Comparison of ENCODE assay signal across 29 cellular contexts in the genomic region with DNA sequence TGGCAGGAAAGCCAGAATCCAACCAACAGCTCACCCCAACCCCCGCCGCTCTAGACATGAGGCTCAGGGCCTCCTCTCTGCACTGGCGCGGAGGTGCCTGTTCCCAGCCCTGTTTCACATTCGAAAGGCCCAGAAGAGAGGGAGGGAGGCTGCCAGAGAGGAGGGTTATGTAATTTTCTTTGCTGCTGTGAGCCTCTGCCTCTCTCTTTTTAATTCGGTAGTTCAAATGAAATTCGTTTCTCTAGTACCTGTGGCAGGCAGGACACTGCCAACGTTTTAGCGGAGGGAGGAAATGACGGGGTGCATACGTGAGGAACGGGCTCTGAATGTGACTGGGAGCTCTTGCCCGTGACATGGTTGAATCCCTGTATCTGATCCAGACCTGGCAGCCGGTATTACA. TPM values are rescaled to one million over a fixed set of nuclear protein-coding genes. Genes with fewer than 3 reads are reported as not detected.
DNase-seq lines count a peak whose midpoint lies in the region; ATAC-seq, FAIRE-seq and TF ChIP-seq lines count a peak whose summit lies in the region.
"Had no signal": no experiment of that assay in that cellular context is flagged by ENCODE, and none has a peak within 500 bp of the region (broad histone marks: within the 10 kb centered on the region; RNA-seq: fewer than 3 reads in every experiment).

No MANE protein-coding gene starts in this region.

- H3K27me3 ChIP-seq in astrocyte (ENCODE audit: insufficient read depth, low read length) = peaks cover 4% of the 10 kb centered on the region
- peaks cover 0 to 43% (median 13%) of the 10 kb centered on the region in 45 donors for H3K27me3 ChIP-seq in dorsolateral prefrontal cortex
- no peaks in the 10 kb centered on the region for H3K27me3 ChIP-seq in thyroid gland

- H3K4me3 Mint-ChIP-seq in astrocyte (ENCODE audit: unreplicated experiment) = no peak overlapping the region
- no peak overlapping the region for H3K4me3 Mint-ChIP-seq in natural killer cell treated with Interleukin-12 subunit alpha and Interleukin-12 subunit beta and Interleukin-15 and Interleukin-18, amount 100 ng/mL, for 72 hours
- H3K4me3 Mint-ChIP-seq: activated CD4-positive, alpha-beta T cell treated with anti-CD3 and anti-CD28 coated beads, Interleukin-2, amount 10 ng/mL, durations not matched to agents 7 days and 5 days; CD8-positive, alpha-beta T cell; HFFc6; immature natural killer cell; memory B cell; T-helper 2 cell treated with Interferon-gamma antibody and Interleukin-4, amounts not matched to agents 5 μg/mL and 100 μg/mL, for 36 hours had no signal

- no peaks in the 10 kb centered on the region for H3K9me3 Mint-ChIP-seq in astrocyte (ENCODE audit: unreplicated experiment)
- no peaks in the 10 kb centered on the region for H3K9me3 Mint-ChIP-seq in natural killer cell treated with Interleukin-12 subunit alpha and Interleukin-12 subunit beta and Interleukin-15 and Interleukin-18, amount 100 ng/mL, for 72 hours
- H3K9me3 Mint-ChIP-seq: activated CD4-positive, alpha-beta T cell treated with anti-CD3 and anti-CD28 coated beads, Interleukin-2, amount 10 ng/mL, durations not matched to agents 7 days and 5 days; CD8-positive, alpha-beta T cell; HFFc6; immature natural killer cell; memory B cell; T-helper 2 cell treated with Interferon-gamma antibody and Interleukin-4, amounts not matched to agents 5 μg/mL and 100 μg/mL, for 36 hours had no signal

- no peak overlapping the region for H3K27ac Mint-ChIP-seq in astrocyte (ENCODE audit: unreplicated experiment)
- no peak overlapping the region for H3K27ac Mint-ChIP-seq in natural killer cell treated with Interleukin-12 subunit alpha and Interleukin-12 subunit beta and Interleukin-15 and Interleukin-18, amount 100 ng/mL, for 72 hours
- H3K27ac Mint-ChIP-seq: activated CD4-positive, alpha-beta T cell treated with anti-CD3 and anti-CD28 coated beads, Interleukin-2, amount 10 ng/mL, durations not matched to agents 7 days and 5 days; CD8-positive, alpha-beta T cell; HFFc6; immature natural killer cell; memory B cell; T-helper 2 cell treated with Interferon-gamma antibody and Interleukin-4, amounts not matched to agents 5 μg/mL and 100 μg/mL, for 36 hours had no signal

- peaks cover 98% of the 10 kb centered on the region for H3K79me2 ChIP-seq in astrocyte (ENCODE audit: insufficient read depth, low read length)

- no peak for TF ChIP-seq POLR2A in thyroid gland (IDR thresholded peaks at IDR 0.05)

- FAIRE-seq in astrocyte (lab: Jason Lieb, UNC) = no peak

- no peak for ATAC-seq in HG02610 (IDR thresholded peaks at IDR 0.05; ENCODE audit: unreplicated experiment)
- ATAC-seq in natural killer cell treated with Interleukin-12 subunit alpha and Interleukin-12 subunit beta and Interleukin-15 and Interleukin-18, amount 100 ng/mL, for 72 hours = no peak
- ATAC-seq: CD8-positive, alpha-beta T cell; right lobe of liver had no signal

- intact Hi-C loops in dorsolateral prefrontal cortex (cut with DNase I) (no loop called here), thyroid gland (cut with DNase I) (no loop called here)

- H3K36me3 Mint-ChIP-seq in astrocyte (ENCODE audit: low read depth, unreplicated experiment) = peaks cover 2% of the 10 kb centered on the region
- no peaks in the 10 kb centered on the region for H3K36me3 Mint-ChIP-seq in natural killer cell treated with Interleukin-12 subunit alpha and Interleukin-12 subunit beta and Interleukin-15 and Interleukin-18, amount 100 ng/mL, for 72 hours
- H3K36me3 Mint-ChIP-seq: CD8-positive, alpha-beta T cell; immature natural killer cell; memory B cell had no signal

- TF ChIP-seq CTCF in astrocyte (IDR thresholded peaks at IDR 0.05; ENCODE audit: insufficient read depth, low read depth, low read length) = no peak
- no peak for TF ChIP-seq CTCF in dorsolateral prefrontal cortex (IDR thresholded peaks at IDR 0.05 in 54 of 56, conservative IDR thresholded peaks at IDR 0.05 in 2 of 56; ENCODE audit: low read depth in 1 of 56, partially characterized antibody in 56 of 56)
- no peak for TF ChIP-seq CTCF in thyroid gland (IDR thresholded peaks at IDR 0.05)

- H4K20me1 ChIP-seq in astrocyte (ENCODE audit: insufficient read depth, low read length) = peaks cover 46% of the 10 kb centered on the region

- peak overlapping the region; percentile 48 for H3K9ac ChIP-seq in astrocyte (ENCODE audit: low read length)

- peaks cover 30% of the 10 kb centered on the region for H3K4me1 ChIP-seq in astrocyte (ENCODE audit: insufficient read depth, low read length)
- peaks cover 63 to 65% of the 10 kb centered on the region in 2 donors for H3K4me1 ChIP-seq in thyroid gland
- H3K4me1 ChIP-seq: adrenal gland, right lobe of liver had no signal

- H2AFZ ChIP-seq in astrocyte (ENCODE audit: low read depth, low read length) = peak overlapping the region; percentile 29
- H2AFZ ChIP-seq: hepatocyte had no signal

- H3K4me1 Mint-ChIP-seq in astrocyte (ENCODE audit: low read depth, unreplicated experiment) = no peaks in the 10 kb centered on the region
- no peaks in the 10 kb centered on the region for H3K4me1 Mint-ChIP-seq in natural killer cell treated with Interleukin-12 subunit alpha and Interleukin-12 subunit beta and Interleukin-15 and Interleukin-18, amount 100 ng/mL, for 72 hours (ENCODE audit: low read depth in 2 of 2)
- H3K4me1 Mint-ChIP-seq: activated CD4-positive, alpha-beta T cell treated with anti-CD3 and anti-CD28 coated beads, Interleukin-2, amount 10 ng/mL, durations not matched to agents 7 days and 5 days; memory B cell had no signal

- H3K9me3 ChIP-seq in astrocyte (ENCODE audit: insufficient read depth, low read depth, low read length) = no peaks in the 10 kb centered on the region
- H3K9me3 ChIP-seq in thyroid gland = no peaks in the 10 kb centered on the region
- H3K9me3 ChIP-seq: adrenal gland, right lobe of liver had no signal

- H3K4me2 ChIP-seq in astrocyte (ENCODE audit: low read length) = peak overlapping the region; percentile 71
- H3K4me2 ChIP-seq: hepatocyte had no signal

- H3K27ac ChIP-seq in astrocyte (ENCODE audit: low read depth, low read length) (no peak overlapping the region), dorsolateral prefrontal cortex (peak overlapping the region in 53 of 59 donors; percentile 5 to 87 (median 68)), thyroid gland (peak overlapping the region in 2 of 3 donors; percentile 9 to 66)
- H3K27ac ChIP-seq: adrenal gland, hepatocyte, right lobe of liver, WERI-Rb-1 had no signal

- H3K4me3 ChIP-seq in astrocyte (ENCODE audit: insufficient read depth, low read depth, low read length) (peak overlapping the region; percentile 29), dorsolateral prefrontal cortex (no peak overlapping the region), thyroid gland (replicated peaks in 1 of 3) (no peak overlapping the region)
- H3K4me3 ChIP-seq: adrenal gland, hepatocyte, right lobe of liver had no signal

- DNase-seq in astrocyte (ENCODE audit: low read depth) (peak; percentile 38), dorsolateral prefrontal cortex (peak in 1 of 10 donors; percentile 53), medulla oblongata (ENCODE audit: extremely low spot score) (peak; percentile 64), thyroid gland (peak; percentile 57 to 64)
- no peak for DNase-seq in stimulated activated CD8-positive, alpha-beta memory T cell treated with anti-CD3 and anti-CD28 coated beads, Interleukin-4, amount 100 ng/mL, for 48 hours
- no peak for DNase-seq in natural killer cell treated with Interleukin-12 subunit alpha and Interleukin-12 subunit beta and Interleukin-15 and Interleukin-18, amount 100 ng/mL, for 72 hours (ENCODE audit: low spot score)
- DNase-seq: activated CD4-positive, alpha-beta T cell treated with anti-CD3 and anti-CD28 coated beads, Interleukin-2, amount 10 ng/mL, durations not matched to agents 7 days and 5 days; activated CD8-positive, alpha-beta memory T cell treated with anti-CD3 and anti-CD28 coated beads, Interleukin-2, amount 50 U/mL, for 4 hours; activated effector memory CD4-positive, alpha-beta T cell treated with Interleukin-2 at 50 U/mL for 16 hours; adrenal gland; CD8-positive, alpha-beta T cell; DMS153; effector CD8-positive, alpha-beta T cell; erythroblast; foreskin fibroblast; HFFc6; immature natural killer cell; Kasumi-1; NCI-H1694 treated with DMSO at 0.1 percent for 48 hours; NCI-H69; right lobe of liver; WERI-Rb-1 had no signal

- H3K27me3 Mint-ChIP-seq in astrocyte (ENCODE audit: low read depth, unreplicated experiment) = peaks cover 60% of the 10 kb centered on the region
- H3K27me3 Mint-ChIP-seq in natural killer cell treated with Interleukin-12 subunit alpha and Interleukin-12 subunit beta and Interleukin-15 and Interleukin-18, amount 100 ng/mL, for 72 hours = peaks cover 0 to 14% of the 10 kb centered on the region in 2 donors

- no peaks in the 10 kb centered on the region for H3K36me3 ChIP-seq in astrocyte (ENCODE audit: insufficient read depth, low read length)
- H3K36me3 ChIP-seq in thyroid gland = no peaks in the 10 kb centered on the region
- H3K36me3 ChIP-seq: adrenal gland, right lobe of liver, WERI-Rb-1 had no signal

- WGBS in thyroid gland, 2 donors = 36 to 37% methylated on average over 14 of the region's 14 CpGs

RNA-seq across cellular contexts. Expression of gene PRDM16, which starts 9.4 kb away (rescaled TPM):
- total RNA-seq in astrocyte (0.43 and 1.5 TPM in 2 replicates), dorsolateral prefrontal cortex (10 to 100 TPM in 119 of 120 experiments, 1 to 10 TPM in 1; 9.8 to 52.0 (median 18.9) TPM), thyroid gland (10 to 100 TPM; 15.7 to 54.3 (median 27.6) TPM)
- not detected for total RNA-seq in natural killer cell treated with Interleukin-12 subunit alpha and Interleukin-12 subunit beta and Interleukin-15 and Interleukin-18, amount 100 ng/mL, for 72 hours
- total RNA-seq: CD8-positive, alpha-beta T cell; HFFc6; myocyte had no signal

RNA-seq across cellular contexts. Expression of gene ACTRT2, which starts 57.2 kb away (rescaled TPM):
- not detected in 2 replicates for total RNA-seq in astrocyte
- under 1 TPM in 1 of 120 experiments, not detected in 119; 0.32 TPM for total RNA-seq in dorsolateral prefrontal cortex
- total RNA-seq in thyroid gland = under 1 TPM in 1 of 4 donors, not detected in 3; 0.67 TPM
- total RNA-seq in natural killer cell treated with Interleukin-12 subunit alpha and Interleukin-12 subunit beta and Interleukin-15 and Interleukin-18, amount 100 ng/mL, for 72 hours = not detected
- total RNA-seq: activated CD4-positive, alpha-beta T cell treated with anti-CD3 and anti-CD28 coated beads, Interleukin-2, amount 10 ng/mL, durations not matched to agents 7 days and 5 days; adrenal gland; CD8-positive, alpha-beta T cell; hepatocyte; HFFc6; myocyte; osteoblast; right lobe of liver; subcutaneous adipose tissue had no signal

Comparison
In these comparisons a context has a peak if more than half of its experiments do, and no peak if none do; other contexts are left out.
1. DNase-seq: peak in astrocyte (single experiment), medulla oblongata (single experiment) and thyroid gland (2 of 2); none in stimulated activated CD8-positive, alpha-beta memory T cell treated with anti-CD3 and anti-CD28 coated beads, Interleukin-4, amount 100 ng/mL, for 48 hours (single experiment) and natural killer cell treated with Interleukin-12 subunit alpha and Interleukin-12 subunit beta and Interleukin-15 and Interleukin-18, amount 100 ng/mL, for 72 hours (single experiment).